In the genomic region with DNA sequence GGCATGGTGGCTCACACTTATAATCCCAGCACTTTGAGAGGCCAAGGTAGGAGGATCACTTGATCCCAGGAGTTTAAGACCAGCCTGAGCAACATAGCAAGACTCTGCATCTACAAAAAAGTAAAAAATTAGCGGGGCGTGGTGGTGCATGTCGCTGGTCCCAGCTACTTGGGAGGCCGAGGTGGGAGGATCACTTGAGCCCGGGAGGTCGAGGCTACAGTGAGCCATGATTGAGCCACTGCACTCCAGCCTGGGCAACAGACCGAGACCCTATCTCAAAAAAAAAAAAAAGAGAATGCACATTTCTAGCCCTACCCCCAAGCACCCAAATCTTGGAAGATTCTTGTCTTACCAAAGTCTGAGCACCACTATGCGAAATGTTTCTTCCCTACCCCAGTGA, we compare ENCODE assay signal across 8 cellular contexts. TPM values are rescaled to one million over a fixed set of nuclear protein-coding genes. Genes with fewer than 3 reads are reported as not detected.
DNase-seq lines count a peak whose midpoint lies in the region; ATAC-seq and TF ChIP-seq lines count a peak whose summit lies in the region.

No MANE protein-coding gene starts in this region.

- DNase-seq in activated T-cell treated with anti-CD3 and anti-CD28 coated beads, Interleukin-2, amount 50 U/mL, for 72 hours: no peak
- DNase-seq in activated T-cell treated with anti-CD3 and anti-CD28 coated beads, Interleukin-2, amount 50 U/mL, for 1 hour: no peak
- peak in 1 of 2 donors; percentile 21 for DNase-seq in ascending aorta (ENCODE audit: low spot score in 2 of 2)
- no peak for DNase-seq in mesothelial cell of epicardium (ENCODE audit: low spot score in 2 of 2, unreplicated experiment in 2 of 2)
- no peak for DNase-seq in tibial artery
- no peak for DNase-seq in NCI-H446 treated with DMSO at 0.1 percent for 48 hours (lab: John Stamatoyannopoulos, UW)
- DNase-seq in NCI-H2227 (lab: John Stamatoyannopoulos, UW; ENCODE audit: unreplicated experiment): no peak

- H3K27me3 Mint-ChIP-seq in activated T-cell treated with anti-CD3 and anti-CD28 coated beads, Interleukin-2, amount 50 U/mL, for 72 hours (ENCODE audit: low read depth): no peaks in the 10 kb centered on the region
- no peaks in the 10 kb centered on the region for H3K27me3 Mint-ChIP-seq in mesothelial cell of epicardium (ENCODE audit: low read depth)

- H3K4me3 ChIP-seq in ascending aorta (peak overlapping the region; percentile 59 to 69), tibial artery (peak overlapping the region; percentile 57 to 68)

- H3K27me3 ChIP-seq in ascending aorta: no peaks in the 10 kb centered on the region
- H3K27me3 ChIP-seq in tibial artery: no peaks in the 10 kb centered on the region

- H3K4me3 Mint-ChIP-seq in activated T-cell treated with anti-CD3 and anti-CD28 coated beads, Interleukin-2, amount 50 U/mL, for 72 hours: peak overlapping the region; percentile 83 to 95
- H3K4me3 Mint-ChIP-seq in mesothelial cell of epicardium: peak overlapping the region; percentile 88

- H3K36me3 ChIP-seq in ascending aorta: no peaks in the 10 kb centered on the region
- no peaks in the 10 kb centered on the region for H3K36me3 ChIP-seq in tibial artery

- peaks cover 13% of the 10 kb centered on the region for H3K4me1 Mint-ChIP-seq in activated T-cell treated with anti-CD3 and anti-CD28 coated beads, Interleukin-2, amount 50 U/mL, for 72 hours (ENCODE audit: low read depth)
- H3K4me1 Mint-ChIP-seq in mesothelial cell of epicardium: peaks cover 21% of the 10 kb centered on the region

- intact Hi-C loops in ascending aorta (cut with DNase I): no loop called here
- intact Hi-C loops in tibial artery (cut with DNase I; ENCODE audit: low total_unique reads): no loop called here

- no peak for ATAC-seq in activated T-cell treated with anti-CD3 and anti-CD28 coated beads, Interleukin-2, amount 50 U/mL, for 72 hours (replicated peaks in 1 of 2)
- no peak for ATAC-seq in GM21515 (IDR thresholded peaks at IDR 0.05; ENCODE audit: unreplicated experiment)

- no peak for TF ChIP-seq CTCF in ascending aorta (IDR thresholded peaks at IDR 0.05)
- no peak for TF ChIP-seq CTCF in mesothelial cell of epicardium (IDR thresholded peaks at IDR 0.05; ENCODE audit: unreplicated experiment)
- TF ChIP-seq CTCF in tibial artery (IDR thresholded peaks at IDR 0.05): no peak

- H3K27ac ChIP-seq in ascending aorta: peak overlapping the region; percentile 85 to 88
- peak overlapping the region; percentile 81 to 88 for H3K27ac ChIP-seq in tibial artery

- H3K27ac Mint-ChIP-seq in activated T-cell treated with anti-CD3 and anti-CD28 coated beads, Interleukin-2, amount 50 U/mL, for 72 hours: peak overlapping the region; percentile 59
- peak overlapping the region; percentile 95 for H3K27ac Mint-ChIP-seq in mesothelial cell of epicardium

- H3K36me3 Mint-ChIP-seq in activated T-cell treated with anti-CD3 and anti-CD28 coated beads, Interleukin-2, amount 50 U/mL, for 72 hours (ENCODE audit: insufficient read depth in 2 of 2): no peaks in the 10 kb centered on the region
- H3K36me3 Mint-ChIP-seq in mesothelial cell of epicardium: peaks cover 7% of the 10 kb centered on the region

- no peaks in the 10 kb centered on the region for H3K9me3 Mint-ChIP-seq in activated T-cell treated with anti-CD3 and anti-CD28 coated beads, Interleukin-2, amount 50 U/mL, for 72 hours
- peaks cover 5% of the 10 kb centered on the region for H3K9me3 Mint-ChIP-seq in mesothelial cell of epicardium

- H3K4me1 ChIP-seq in ascending aorta (peaks cover 0 to 12% of the 10 kb centered on the region in 2 donors), tibial artery (peaks cover 0 to 22% (median 1%) of the 10 kb centered on the region in 4 donors)

- no peaks in the 10 kb centered on the region for H3K9me3 ChIP-seq in ascending aorta
- H3K9me3 ChIP-seq in tibial artery: no peaks in the 10 kb centered on the region

RNA-seq across cellular contexts. Expression of a gene that starts 15.6 kb away (rescaled TPM):
- total RNA-seq in activated T-cell treated with anti-CD3 and anti-CD28 coated beads, Interleukin-2, amount 50 U/mL, for 72 hours: 10 to 100 TPM; 24.2 to 29.9 TPM
- total RNA-seq in ascending aorta: 17.2 TPM
- total RNA-seq in mesothelial cell of epicardium: 31.7 to 36.9 TPM (median 34.6 TPM) in 3 replicates
